Comparison of ENCODE assay signal across 17 cellular contexts in genomic region chr6:79201127-79201526, GRCh38.
"Had no signal": no experiment of that assay in that cellular context is flagged by ENCODE, and none has a peak within 500 bp of the region (broad histone marks: within the 10 kb centered on the region; RNA-seq: fewer than 3 reads in every experiment).

No MANE protein-coding gene starts in this region.

- H3K36me3 ChIP-seq: neutrophil, ovary had no signal

- DNase-seq: effector memory CD4-positive, alpha-beta T cell; esophagus squamous epithelium; foreskin fibroblast; kidney; left cardiac atrium; left ventricle myocardium superior; mesendoderm; naive thymus-derived CD4-positive, alpha-beta T cell; nephron progenitor cell; ovary; right cardiac atrium; stimulated activated CD4-positive, alpha-beta T cell treated with anti-CD3 and anti-CD28 coated beads, Interleukin-2, amount 100 ng/mL, for 48 hours; stimulated activated naive CD4-positive, alpha-beta T cell treated with Interleukin-2 at 50 U/mL for 16 hours; trophoblast cell had no signal

- H3K4me3 ChIP-seq: esophagus squamous epithelium, hepatocyte, ovary, smooth muscle cell had no signal

- H3K4me2 ChIP-seq: hepatocyte, smooth muscle cell had no signal

- H2AFZ ChIP-seq: hepatocyte had no signal

- H3K79me2 ChIP-seq: hepatocyte had no signal

- H3K27ac ChIP-seq: esophagus squamous epithelium, hepatocyte, neutrophil, ovary had no signal

- H3K27me3 ChIP-seq: esophagus squamous epithelium, hepatocyte, neutrophil, ovary had no signal

- ATAC-seq: left cardiac atrium; left ventricle myocardium superior; naive thymus-derived CD4-positive, alpha-beta T cell; right cardiac atrium had no signal

- H3K9me3 ChIP-seq: esophagus squamous epithelium, neutrophil, ovary had no signal
